In genomic region chr16:84088695-84089395, GRCh38 we compare ENCODE assay signal across 1 cellular context.
TF ChIP-seq lines count a peak whose summit lies in the region.

No MANE protein-coding gene starts in this region.

TF ChIP-seq in HepG2, 621 proteins besides CTCF, POLR2A, EP300 and RAD21:
- TF ChIP-seq SAP130 (CRISPR knock-in tag; IDR thresholded peaks at IDR 0.05; ENCODE audit: low read depth), result 0 out of 2 replicates have a peak, but pooled peaks have one; percentile 25
- TF ChIP-seq SMC3 (IDR thresholded peaks at IDR 0.05; ENCODE audit: low read length), result peak; percentile 52
- TF ChIP-seq ZBTB38 (CRISPR knock-in tag; IDR thresholded peaks at IDR 0.05), result 0 out of 2 replicates have a peak, but pooled peaks have one; percentile 42
- TF ChIP-seq TCF12 (IDR thresholded peaks at IDR 0.05), result no peak
- no peak for TF ChIP-seq TCF12 (CRISPR knock-in tag; IDR thresholded peaks at IDR 0.05)
- peak; percentile 24 for TF ChIP-seq STAG1 (CRISPR knock-in tag; IDR thresholded peaks at IDR 0.05)
